ENCODE assay signal across 1 cellular context in genomic region chr2:173657996-173658717, GRCh38.
TF ChIP-seq lines count a peak whose summit lies in the region.

No MANE protein-coding gene starts in this region.

TF ChIP-seq in A549, 52 proteins besides CTCF, POLR2A, EP300 and RAD21 (continued from another document):
- TF ChIP-seq BHLHE40 (IDR thresholded peaks at IDR 0.05; ENCODE audit: low read depth, low read length) (no peak), EHMT2 (IDR thresholded peaks at IDR 0.05; ENCODE audit: low read depth) (no peak), NPAS2 (CRISPR knock-in tag; IDR thresholded peaks at IDR 0.05; ENCODE audit: borderline replicate concordance) (no peak), HEYL (CRISPR knock-in tag; IDR thresholded peaks at IDR 0.05) (no peak), FOSB (CRISPR knock-in tag; IDR thresholded peaks at IDR 0.05) (no peak), RNF2 (IDR thresholded peaks at IDR 0.05; ENCODE audit: borderline replicate concordance, low read depth) (no peak), HOXB13 (CRISPR knock-in tag; IDR thresholded peaks at IDR 0.05; ENCODE audit: low read depth) (peak; percentile 57; the same call in 1 of the 2 replicates), REST (IDR thresholded peaks at IDR 0.05) (no peak), JUNB (IDR thresholded peaks at IDR 0.05) (peak; percentile 85), MYC (IDR thresholded peaks at IDR 0.05; ENCODE audit: borderline replicate concordance, low read length) (peak; percentile 24; the same call in 1 of the 2 replicates), PHF8 (IDR thresholded peaks at IDR 0.05; ENCODE audit: borderline replicate concordance, low read depth) (no peak), EHF (CRISPR knock-in tag; IDR thresholded peaks at IDR 0.05) (no peak), CHD2 (IDR thresholded peaks at IDR 0.05; ENCODE audit: low read length, partially characterized antibody) (no peak), PBX3 (IDR thresholded peaks at IDR 0.05) (no peak), MAFK (IDR thresholded peaks at IDR 0.05; ENCODE audit: partially characterized antibody) (no peak), MAZ (IDR thresholded peaks at IDR 0.05; ENCODE audit: borderline replicate concordance, low read depth, low read length) (no peak), TP53 (CRISPR knock-in tag; IDR thresholded peaks at IDR 0.05) (no peak), RCOR1 (IDR thresholded peaks at IDR 0.05; ENCODE audit: low read depth, low read length) (no peak), USF2 (IDR thresholded peaks at IDR 0.05) (no peak), RARB (CRISPR knock-in tag; IDR thresholded peaks at IDR 0.05) (no peak), TFCP2L1 (CRISPR knock-in tag; IDR thresholded peaks at IDR 0.05) (no peak), CHD4 (IDR thresholded peaks at IDR 0.05; ENCODE audit: borderline replicate concordance) (no peak), NFE2L2 (conservative IDR thresholded peaks at IDR 0.05; ENCODE audit: low read length) (no peak), CBX8 (IDR thresholded peaks at IDR 0.05) (no peak), BCL3 (IDR thresholded peaks at IDR 0.05) (no peak), E2F6 (IDR thresholded peaks at IDR 0.05; ENCODE audit: borderline replicate concordance, low read depth) (no peak), POLR2AphosphoS2 (conservative IDR thresholded peaks at IDR 0.05; ENCODE audit: low read length) (no peak), HOXB5 (CRISPR knock-in tag; IDR thresholded peaks at IDR 0.05) (no peak; the same call in 1 of the 2 replicates), RFX5 (IDR thresholded peaks at IDR 0.05) (no peak), FOXS1 (CRISPR knock-in tag; IDR thresholded peaks at IDR 0.05) (no peak), ATOH8 (CRISPR knock-in tag; IDR thresholded peaks at IDR 0.05; ENCODE audit: low read depth) (peak; percentile 73; the same call in 1 of the 2 replicates), ZSCAN20 (CRISPR knock-in tag; IDR thresholded peaks at IDR 0.05) (no peak), FOSL2 (IDR thresholded peaks at IDR 0.05) (peak; percentile 86), FOSL2 (CRISPR knock-in tag; IDR thresholded peaks at IDR 0.05) (peak; percentile 93), HDAC2 (IDR thresholded peaks at IDR 0.05) (no peak), KDM1A (IDR thresholded peaks at IDR 0.05; ENCODE audit: low read depth) (no peak), SREBF2 (IDR thresholded peaks at IDR 0.05) (no peak), HES2 (IDR thresholded peaks at IDR 0.05) (no peak), ZFP36 (IDR thresholded peaks at IDR 0.05; ENCODE audit: borderline replicate concordance, partially characterized antibody) (peak; percentile 34), SMC3 (IDR thresholded peaks at IDR 0.05) (0 out of 3 replicates have a peak, but pooled peaks have one; percentile 16), CBX2 (IDR thresholded peaks at IDR 0.05; ENCODE audit: borderline replicate concordance, low read depth) (no peak), ZC3H11A (IDR thresholded peaks at IDR 0.05) (no peak), MAX (IDR thresholded peaks at IDR 0.05) (peak; percentile 89), ZNF302 (CRISPR knock-in tag; IDR thresholded peaks at IDR 0.05) (no peak), GATA3 (IDR thresholded peaks at IDR 0.05; ENCODE audit: borderline replicate concordance) (peak; percentile 56; the same call in 1 of the 2 replicates), KDM5A (IDR thresholded peaks at IDR 0.05) (no peak)
